In genomic region chr19:56507446-56508281, GRCh38 we compare ENCODE assay signal across 8 cellular contexts. TPM values are rescaled to one million over a fixed set of nuclear protein-coding genes. Genes with fewer than 3 reads are reported as not detected.
DNase-seq lines count a peak whose midpoint lies in the region; TF ChIP-seq lines count a peak whose summit lies in the region.

Gene ZNF471, plus strand, starts transcription at chr19:56507855. Its CDS starts 3,717 bp downstream, at chr19:56511572.

- CTCF ChIA-PET in mammary epithelial cell (lab: Charles Lee; ENCODE audit: low non-redundant PET), result no interaction called here

- DNase-seq in CMK (ENCODE audit: low read depth), result peak; percentile 99
- DNase-seq in MG63, result peak; percentile 7
- DNase-seq in mammary epithelial cell, result peak; percentile 97
- DNase-seq in type B pancreatic cell (ENCODE audit: extremely low spot score, unreplicated experiment), result no peak
- DNase-seq in progenitor cell of endocrine pancreas (ENCODE audit: low spot score, unreplicated experiment), result no peak

- no peaks in the 10 kb centered on the region for H3K79me2 ChIP-seq in mammary epithelial cell (ENCODE audit: insufficient read depth, low read length)

- in situ Hi-C loops in mammary epithelial cell (cut with MboI; ENCODE audit: low sequenced_read_pairs in 2 of 2), result no loop called here

- H3K4me3 ChIP-seq in MG63, result no peak within 1 kb of the TSS
- H3K4me3 ChIP-seq in mammary epithelial cell (replicated peaks in 1 of 3; ENCODE audit: insufficient read depth in 1 of 3, low read depth in 2 of 3, low read length in 3 of 3), result peak within 1 kb of the TSS; percentile 46 to 73 (median 55)
- peak within 1 kb of the TSS; percentile 16 for H3K4me3 ChIP-seq in iPS-15b (ENCODE audit: low read depth, low read length)
- peak within 1 kb of the TSS; percentile 95 for H3K4me3 ChIP-seq in skeletal muscle satellite cell (ENCODE audit: low read length)

- H3K4me3 Mint-ChIP-seq in type B pancreatic cell (no peak within 1 kb of the TSS), progenitor cell of endocrine pancreas (ENCODE audit: low read depth) (no peak within 1 kb of the TSS)

- H3K4me1 ChIP-seq in mammary epithelial cell (ENCODE audit: insufficient read depth, low read length) (peaks cover 5% of the 10 kb centered on the region), iPS-15b (ENCODE audit: control insufficient read depth, insufficient read depth, low read length) (no peaks in the 10 kb centered on the region), skeletal muscle satellite cell (ENCODE audit: control insufficient read depth, insufficient read depth, low read length) (peaks cover 12% of the 10 kb centered on the region)

- BruUV-seq in mammary epithelial cell (replicated peaks; lab: Mats Ljungman, UMichigan), result no TSS peak

- H3K27ac ChIP-seq in VCaP (peak within 1 kb of the TSS; percentile 92), mammary epithelial cell (ENCODE audit: insufficient read depth, low read depth, low read length) (peak within 1 kb of the TSS; percentile 1)

- H3K27me3 ChIP-seq in MG63 (no peaks in the 10 kb centered on the region), mammary epithelial cell (ENCODE audit: insufficient read depth, low read length) (no peaks in the 10 kb centered on the region), iPS-15b (ENCODE audit: control insufficient read depth, insufficient read depth, low read length) (no peaks in the 10 kb centered on the region), skeletal muscle satellite cell (ENCODE audit: control insufficient read depth, insufficient read depth, low read length) (no peaks in the 10 kb centered on the region)

- H3K4me2 ChIP-seq in mammary epithelial cell (ENCODE audit: insufficient read depth, low read depth, low read length) (peak within 1 kb of the TSS; percentile 80), skeletal muscle satellite cell (ENCODE audit: low read length) (peak within 1 kb of the TSS; percentile 96)

- no peak for TF ChIP-seq CTCF in VCaP (conservative IDR thresholded peaks at IDR 0.05)
- no peak for TF ChIP-seq CTCF in mammary epithelial cell (conservative IDR thresholded peaks at IDR 0.05 in 1 of 2, IDR thresholded peaks at IDR 0.05 in 1 of 2; ENCODE audit: extremely low read depth in 1 of 2, insufficient read depth in 1 of 2, low read depth in 1 of 2, low read length in 2 of 2)
- TF ChIP-seq CTCF in type B pancreatic cell (conservative IDR thresholded peaks at IDR 0.05), result no peak
- TF ChIP-seq CTCF in progenitor cell of endocrine pancreas (IDR thresholded peaks at IDR 0.05; ENCODE audit: unreplicated experiment), result no peak

- no peaks in the 10 kb centered on the region for H3K36me3 Mint-ChIP-seq in type B pancreatic cell
- peaks cover 3% of the 10 kb centered on the region for H3K36me3 Mint-ChIP-seq in progenitor cell of endocrine pancreas (ENCODE audit: insufficient read depth)

- dilution Hi-C loops in mammary epithelial cell (cut with HindIII; ENCODE audit: low sequenced_read_pairs), result no loop called here

- H3K27me3 Mint-ChIP-seq in type B pancreatic cell, result no peaks in the 10 kb centered on the region
- no peaks in the 10 kb centered on the region for H3K27me3 Mint-ChIP-seq in progenitor cell of endocrine pancreas

- H3K9ac ChIP-seq in mammary epithelial cell (ENCODE audit: insufficient read depth, low read length) (peak within 1 kb of the TSS; percentile 49), iPS-15b (ENCODE audit: low read depth, low read length) (no peak within 1 kb of the TSS), skeletal muscle satellite cell (ENCODE audit: low read depth, low read length) (peak within 1 kb of the TSS; percentile 98)

- H3K36me3 ChIP-seq in MG63 (no peaks in the 10 kb centered on the region), mammary epithelial cell (ENCODE audit: insufficient read depth, low read length) (no peaks in the 10 kb centered on the region), iPS-15b (ENCODE audit: control insufficient read depth, insufficient read depth, low read length) (no peaks in the 10 kb centered on the region), skeletal muscle satellite cell (ENCODE audit: insufficient read depth, low read length) (no peaks in the 10 kb centered on the region)

- intact Hi-C loops in mammary epithelial cell (cut with micrococcal nuclease), result loop anchor here (2.0 to 5.0 kb wide), 3 partner anchors 29 to 60 kb away; partner anchors contain the start of genes ZFP28 and ZNF470

- H2AFZ ChIP-seq in mammary epithelial cell (ENCODE audit: low read depth, low read length), result peak within 1 kb of the TSS; percentile 95

- WGBS in mammary epithelial cell (ENCODE audit: low coverage, missing lambda C conversion rate), result 5% methylated on average over 18 of the region's 74 CpGs

- no peaks in the 10 kb centered on the region for H4K20me1 ChIP-seq in mammary epithelial cell (ENCODE audit: insufficient read depth, low read length)

- peaks cover 9% of the 10 kb centered on the region; the same call in 1 of the 2 replicates for H3K9me3 ChIP-seq in MG63
- peaks cover 13% of the 10 kb centered on the region for H3K9me3 ChIP-seq in mammary epithelial cell (replicated peaks; ENCODE audit: insufficient read depth, low read length)
- peaks cover 23% of the 10 kb centered on the region for H3K9me3 ChIP-seq in iPS-15b (ENCODE audit: control insufficient read depth, insufficient read depth, low read length)
- no peaks in the 10 kb centered on the region for H3K9me3 ChIP-seq in skeletal muscle satellite cell (replicated peaks; ENCODE audit: low read length)

- H3K4me1 Mint-ChIP-seq in type B pancreatic cell (ENCODE audit: unreplicated experiment) (no peaks in the 10 kb centered on the region), progenitor cell of endocrine pancreas (ENCODE audit: low read depth) (no peaks in the 10 kb centered on the region)

- H3K27ac Mint-ChIP-seq in type B pancreatic cell (no peak within 1 kb of the TSS), progenitor cell of endocrine pancreas (no peak within 1 kb of the TSS)

- peaks cover 11% of the 10 kb centered on the region for H3K9me3 Mint-ChIP-seq in type B pancreatic cell
- H3K9me3 Mint-ChIP-seq in progenitor cell of endocrine pancreas (ENCODE audit: low read depth), result peaks cover 28% of the 10 kb centered on the region

RNA-seq across cellular contexts. Expression of gene ZNF471, which starts in this region (rescaled TPM):
- total RNA-seq in MG63 (2014; rRNA removed; shearing (Covaris generic); ENCODE audit: low replicate concordance), result not detected in 2 replicates
- total RNA-seq in mammary epithelial cell, result 1 to 10 TPM; 4.3 to 8.2 TPM
- polyA plus RNA-seq in mammary epithelial cell, result 0.78 TPM
- polyA minus RNA-seq in mammary epithelial cell, result not detected
- total RNA-seq in skeletal muscle satellite cell (2012; rRNA removed), result 1.7 and 2.3 TPM in 2 replicates
- total RNA-seq in type B pancreatic cell (ENCODE audit: low replicate concordance), result 0.05 TPM in 1 of 2 replicates, not detected in the other
- total RNA-seq in progenitor cell of endocrine pancreas, result not detected in 2 replicates

Comparison
In these comparisons a context has a peak if more than half of its experiments do, and no peak if none do; other contexts are left out.
1. Peak in DNase-seq in MG63; RNA of the gene not detected or under 1 TPM.
2. DNase-seq: peak in CMK (single experiment) and mammary epithelial cell (single experiment); none in type B pancreatic cell (single experiment) and progenitor cell of endocrine pancreas (single experiment).